24 cellular contexts compared by ENCODE assay signal in the genomic region with DNA sequence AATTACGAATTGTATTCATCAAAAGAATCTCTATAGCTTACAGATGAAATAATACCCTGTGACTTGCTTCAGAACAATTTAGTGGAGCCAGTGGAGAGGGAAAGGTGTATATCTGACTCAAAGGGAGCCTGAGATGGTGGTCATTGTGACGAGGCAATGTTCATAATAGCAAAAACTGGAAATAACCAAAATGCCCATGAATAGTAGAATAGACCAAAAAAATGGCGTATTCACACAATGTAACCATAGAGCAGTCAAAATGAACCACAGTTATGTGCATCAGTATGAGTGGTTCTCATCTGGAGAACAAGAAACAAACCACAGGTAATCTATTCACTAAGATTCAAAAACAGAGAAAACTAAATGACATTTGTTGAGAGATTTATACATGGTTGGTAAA.
DNase-seq lines count a peak whose midpoint lies in the region; ATAC-seq and TF ChIP-seq lines count a peak whose summit lies in the region.
"Had no signal": no experiment of that assay in that cellular context is flagged by ENCODE, and none has a peak within 500 bp of the region (broad histone marks: within the 10 kb centered on the region; RNA-seq: fewer than 3 reads in every experiment).

No MANE protein-coding gene starts in this region.

- H3K4me3 Mint-ChIP-seq in activated naive CD8-positive, alpha-beta T cell treated with anti-CD3 and anti-CD28 coated beads, Interleukin-2, amount 50 U/mL, for 24 hours, result no peak overlapping the region
- no peak overlapping the region for H3K4me3 Mint-ChIP-seq in activated naive CD8-positive, alpha-beta T cell treated with anti-CD3 and anti-CD28 coated beads for 36 hours
- H3K4me3 Mint-ChIP-seq in stimulated activated effector memory CD8-positive, alpha-beta T cell treated with anti-CD3 and anti-CD28 coated beads, Interleukin-12 subunit alpha, Interleukin-12 subunit beta, amount 100 ng/mL, for 72 hours, result no peak overlapping the region
- H3K4me3 Mint-ChIP-seq: GM23338; IgD-negative memory B cell; stimulated activated naive B cell treated with anti-CD40 and anti-IgM and Interleukin-4, amounts not matched to agents 10 μg/mL and 1 μg/mL and 100 μg/mL, for 72 hours had no signal

- H3K9me3 Mint-ChIP-seq in activated naive CD8-positive, alpha-beta T cell treated with anti-CD3 and anti-CD28 coated beads, Interleukin-2, amount 50 U/mL, for 24 hours, result peaks cover 15% of the 10 kb centered on the region
- H3K9me3 Mint-ChIP-seq in activated naive CD8-positive, alpha-beta T cell treated with anti-CD3 and anti-CD28 coated beads for 36 hours, result peaks cover 11% of the 10 kb centered on the region
- peaks cover 6% of the 10 kb centered on the region for H3K9me3 Mint-ChIP-seq in stimulated activated effector memory CD8-positive, alpha-beta T cell treated with anti-CD3 and anti-CD28 coated beads, Interleukin-12 subunit alpha, Interleukin-12 subunit beta, amount 100 ng/mL, for 72 hours
- H3K9me3 Mint-ChIP-seq: GM23338 had no signal

- H3K4me1 Mint-ChIP-seq in activated naive CD8-positive, alpha-beta T cell treated with anti-CD3 and anti-CD28 coated beads, Interleukin-2, amount 50 U/mL, for 24 hours, result peaks cover 4% of the 10 kb centered on the region
- H3K4me1 Mint-ChIP-seq in activated naive CD8-positive, alpha-beta T cell treated with anti-CD3 and anti-CD28 coated beads for 36 hours, result peaks cover 4% of the 10 kb centered on the region
- peaks cover 7% of the 10 kb centered on the region for H3K4me1 Mint-ChIP-seq in stimulated activated effector memory CD8-positive, alpha-beta T cell treated with anti-CD3 and anti-CD28 coated beads, Interleukin-12 subunit alpha, Interleukin-12 subunit beta, amount 100 ng/mL, for 72 hours

- H3K4me3 ChIP-seq in brain microvascular endothelial cell (ENCODE audit: low read depth, low read length), result no peak overlapping the region
- H3K4me3 ChIP-seq: body of pancreas, coronary artery, GM23338, lung, tibial artery had no signal

- in situ Hi-C loops in brain microvascular endothelial cell (cut with HindIII; ENCODE audit: low pct_ligation_motif_present, low sequenced_read_pairs), result no loop called here

- H3K36me3 Mint-ChIP-seq in activated naive CD8-positive, alpha-beta T cell treated with anti-CD3 and anti-CD28 coated beads, Interleukin-2, amount 50 U/mL, for 24 hours (ENCODE audit: low read depth), result no peaks in the 10 kb centered on the region
- peaks cover 2% of the 10 kb centered on the region for H3K36me3 Mint-ChIP-seq in activated naive CD8-positive, alpha-beta T cell treated with anti-CD3 and anti-CD28 coated beads for 36 hours
- H3K36me3 Mint-ChIP-seq in stimulated activated effector memory CD8-positive, alpha-beta T cell treated with anti-CD3 and anti-CD28 coated beads, Interleukin-12 subunit alpha, Interleukin-12 subunit beta, amount 100 ng/mL, for 72 hours, result no peaks in the 10 kb centered on the region

- no peaks in the 10 kb centered on the region for H3K36me3 ChIP-seq in brain microvascular endothelial cell (replicated peaks)
- H3K36me3 ChIP-seq: tibial artery had no signal

- H3K27me3 Mint-ChIP-seq in activated naive CD8-positive, alpha-beta T cell treated with anti-CD3 and anti-CD28 coated beads, Interleukin-2, amount 50 U/mL, for 24 hours, result no peaks in the 10 kb centered on the region
- peaks cover 7% of the 10 kb centered on the region for H3K27me3 Mint-ChIP-seq in activated naive CD8-positive, alpha-beta T cell treated with anti-CD3 and anti-CD28 coated beads for 36 hours
- H3K27me3 Mint-ChIP-seq: IgD-negative memory B cell; stimulated activated naive B cell treated with anti-CD40 and anti-IgM and Interleukin-4, amounts not matched to agents 10 μg/mL and 1 μg/mL and 100 μg/mL, for 72 hours had no signal

- ATAC-seq in activated naive CD8-positive, alpha-beta T cell treated with anti-CD3 and anti-CD28 coated beads, Interleukin-2, amount 50 U/mL, for 24 hours, result peak; percentile 20
- ATAC-seq in HG02610 (IDR thresholded peaks at IDR 0.05; ENCODE audit: unreplicated experiment) (peak; percentile 97), HG03354 (IDR thresholded peaks at IDR 0.05; ENCODE audit: poor library complexity, severe bottlenecking, unreplicated experiment) (peak; percentile 69)
- ATAC-seq in stimulated activated effector memory CD8-positive, alpha-beta T cell treated with anti-CD3 and anti-CD28 coated beads, Interleukin-12 subunit alpha, Interleukin-12 subunit beta, amount 100 ng/mL, for 72 hours, result peak; percentile 94
- ATAC-seq: body of pancreas, GM23338, right cardiac atrium had no signal

- no peak overlapping the region for H3K27ac Mint-ChIP-seq in activated naive CD8-positive, alpha-beta T cell treated with anti-CD3 and anti-CD28 coated beads, Interleukin-2, amount 50 U/mL, for 24 hours
- no peak overlapping the region for H3K27ac Mint-ChIP-seq in activated naive CD8-positive, alpha-beta T cell treated with anti-CD3 and anti-CD28 coated beads for 36 hours
- no peak overlapping the region for H3K27ac Mint-ChIP-seq in stimulated activated effector memory CD8-positive, alpha-beta T cell treated with anti-CD3 and anti-CD28 coated beads, Interleukin-12 subunit alpha, Interleukin-12 subunit beta, amount 100 ng/mL, for 72 hours
- H3K27ac Mint-ChIP-seq: GM23338; IgD-negative memory B cell; stimulated activated naive B cell treated with anti-CD40 and anti-IgM and Interleukin-4, amounts not matched to agents 10 μg/mL and 1 μg/mL and 100 μg/mL, for 72 hours had no signal

- DNase-seq in activated naive CD8-positive, alpha-beta T cell treated with anti-CD3 and anti-CD28 coated beads, Interleukin-2, amount 50 U/mL, for 24 hours, result no peak
- DNase-seq in activated naive CD8-positive, alpha-beta T cell treated with anti-CD3 and anti-CD28 coated beads for 36 hours, result no peak
- DNase-seq in stimulated activated effector memory CD8-positive, alpha-beta T cell treated with anti-CD3 and anti-CD28 coated beads, Interleukin-12 subunit alpha, Interleukin-12 subunit beta, amount 100 ng/mL, for 72 hours (ENCODE audit: low spot score in 2 of 2), result no peak
- DNase-seq in brain microvascular endothelial cell (no peak), globus pallidus (ENCODE audit: low spot score) (no peak)
- no peak for DNase-seq in activated CD4-positive, alpha-beta T cell treated with anti-CD3 and anti-CD28 coated beads, Interleukin-2, amount 50 U/mL, for 1 hour
- DNase-seq: 8988T; activated CD4-positive, alpha-beta T cell treated with anti-CD3 and anti-CD28 coated beads for 4 hours; activated gamma-delta T cell treated with Interleukin-2 at 50 U/mL for 16 hours; body of pancreas; Calu3; NCI-H1694; NCI-H446 treated with DMSO at 0.1 percent for 48 hours; right cardiac atrium; stimulated activated CD4-positive, alpha-beta T cell treated with anti-CD3 and anti-CD28 coated beads, Interleukin-15, amount 100 ng/mL, for 24 hours; stimulated activated naive B cell treated with anti-CD40 and anti-IgM and Interleukin-4, amounts not matched to agents 10 μg/mL and 1 μg/mL and 100 μg/mL, for 72 hours; SW 1271; tibial artery had no signal

- H3K27me3 ChIP-seq in brain microvascular endothelial cell (replicated peaks), result no peaks in the 10 kb centered on the region
- H3K27me3 ChIP-seq: body of pancreas, tibial artery had no signal

- H3K27ac ChIP-seq in brain microvascular endothelial cell, result no peak overlapping the region
- H3K27ac ChIP-seq: body of pancreas, coronary artery, tibial artery had no signal

- no peak for TF ChIP-seq CTCF in brain microvascular endothelial cell (IDR thresholded peaks at IDR 0.05; ENCODE audit: low read depth, low read length, missing control alignments)

Comparison
In these comparisons a context has a peak if more than half of its experiments do, and no peak if none do; other contexts are left out.
1. ATAC-seq: peak in every context shown above with its lines; median percentile 97 in HG02610; 94 in stimulated activated effector memory CD8-positive, alpha-beta T cell treated with anti-CD3 and anti-CD28 coated beads, Interleukin-12 subunit alpha, Interleukin-12 subunit beta, amount 100 ng/mL, for 72 hours; 69 in HG03354; 20 in activated naive CD8-positive, alpha-beta T cell treated with anti-CD3 and anti-CD28 coated beads, Interleukin-2, amount 50 U/mL, for 24 hours.